Comparison of ENCODE assay signal across 8 cellular contexts in genomic region chr17:66165537-66166123, GRCh38. TPM values are rescaled to one million over a fixed set of nuclear protein-coding genes. Genes with fewer than 3 reads are reported as not detected.
A peak's percentile ranks its signal among the peaks of the same experiment; 100 is the strongest.
DNase-seq lines count a peak whose midpoint lies in the region; ATAC-seq and TF ChIP-seq lines count a peak whose summit lies in the region.

No MANE protein-coding gene starts in this region.

- peaks cover 4% of the 10 kb centered on the region for H4K20me1 ChIP-seq in smooth muscle cell (ENCODE audit: low read depth)

- H3K4me3 ChIP-seq in WERI-Rb-1 (ENCODE audit: low read depth, low read length) (no peak overlapping the region), smooth muscle cell (no peak overlapping the region)

- no peak for ATAC-seq in HG03108 (IDR thresholded peaks at IDR 0.05; ENCODE audit: unreplicated experiment)

- H2AFZ ChIP-seq in smooth muscle cell (ENCODE audit: low read depth) = no peak overlapping the region

- TF ChIP-seq CTCF in WERI-Rb-1 (IDR thresholded peaks at IDR 0.05; ENCODE audit: low read depth, low read length) (peak; percentile 50), smooth muscle cell (IDR thresholded peaks at IDR 0.05; ENCODE audit: borderline replicate concordance, insufficient read depth, poor library complexity, severe bottlenecking) (peak; percentile 85)

- H3F3A ChIP-seq in smooth muscle cell (ENCODE audit: low read depth) = no peaks in the 10 kb centered on the region

- H3K27ac ChIP-seq in WERI-Rb-1 = no peak overlapping the region
- H3K27ac ChIP-seq in smooth muscle cell (ENCODE audit: low read depth) = no peak overlapping the region

- peak; percentile 61 for DNase-seq in A172 (ENCODE audit: low spot score)
- DNase-seq in ELR (ENCODE audit: low read depth) = peak; percentile 71
- peak; percentile 8 for DNase-seq in NCI-H1105 (lab: John Stamatoyannopoulos, UW)
- DNase-seq in WERI-Rb-1 = no peak
- DNase-seq in glomerular visceral epithelial cell (ENCODE audit: extremely low spot score) = peak; percentile 56
- no peak for DNase-seq in smooth muscle cell (lab: John Stamatoyannopoulos, UW; ENCODE audit: unreplicated experiment)
- no peak for DNase-seq in cortex of kidney (lab: John Stamatoyannopoulos, UW)

- H3K9ac ChIP-seq in smooth muscle cell (ENCODE audit: low read depth) = no peak overlapping the region

- H3K27me3 ChIP-seq in WERI-Rb-1 (ENCODE audit: insufficient read depth, low read depth, severe bottlenecking) (no peaks in the 10 kb centered on the region), smooth muscle cell (ENCODE audit: low read depth) (no peaks in the 10 kb centered on the region)

- H3K4me1 ChIP-seq in smooth muscle cell (ENCODE audit: low read depth) = no peaks in the 10 kb centered on the region

- no peaks in the 10 kb centered on the region for H3K36me3 ChIP-seq in WERI-Rb-1
- no peaks in the 10 kb centered on the region for H3K36me3 ChIP-seq in smooth muscle cell (ENCODE audit: low read depth)

- H3K4me2 ChIP-seq in smooth muscle cell = no peak overlapping the region

- H3K9me3 ChIP-seq in WERI-Rb-1 (ENCODE audit: severe bottlenecking) = no peaks in the 10 kb centered on the region
- no peaks in the 10 kb centered on the region for H3K9me3 ChIP-seq in smooth muscle cell (replicated peaks; ENCODE audit: low read depth)

- H3K79me2 ChIP-seq in smooth muscle cell (ENCODE audit: low read depth) = no peaks in the 10 kb centered on the region

RNA-seq across cellular contexts. Expression of gene CEP112, which starts 26.3 kb away (rescaled TPM):
- 6.7 and 9.6 TPM in 2 replicates for total RNA-seq in A172 (2014; rRNA removed; shearing (Covaris generic))
- 8.3 and 11.6 TPM in 2 replicates for total RNA-seq in smooth muscle cell
- 8.7 and 9.9 TPM in 2 replicates for polyA plus RNA-seq in smooth muscle cell

Comparison
In these comparisons a context has a peak if more than half of its experiments do, and no peak if none do; other contexts are left out.
1. DNase-seq: peak in A172 (single experiment), ELR (single experiment), NCI-H1105 (single experiment) and glomerular visceral epithelial cell (single experiment); none in WERI-Rb-1 (single experiment), smooth muscle cell (single experiment) and cortex of kidney (single experiment).